Comparison of ENCODE assay signal across 8 cellular contexts in genomic region chr6:107712523-107713213, GRCh38.
DNase-seq lines count a peak whose midpoint lies in the region; ATAC-seq lines count a peak whose summit lies in the region.

No MANE protein-coding gene starts in this region.

- ATAC-seq in HG02798 (IDR thresholded peaks at IDR 0.05; ENCODE audit: poor library complexity, unreplicated experiment): peak; percentile 38
- no peak for ATAC-seq in memory B cell (ENCODE audit: low read depth)
- no peak for ATAC-seq in HG02870 (IDR thresholded peaks at IDR 0.05; ENCODE audit: unreplicated experiment)
- ATAC-seq in HG03196 (IDR thresholded peaks at IDR 0.05; ENCODE audit: unreplicated experiment): no peak
- no peak for ATAC-seq in HG02763 (IDR thresholded peaks at IDR 0.05; ENCODE audit: unreplicated experiment)

- CTCF ChIA-PET in activated naive CD4-positive, alpha-beta T cell treated with anti-CD3 and anti-CD28 coated beads, Interleukin-2, amount 10 ng/mL, durations not matched to agents 7 days and 5 days (lab: Charles Lee): interaction anchor here (0.6 to 2.2 kb wide), 10 partner anchors 8 to 395 kb away, joined by 3 to 11 read pairs (median 5); partner anchors contain the start of gene SCML4

- peak; percentile 25 for DNase-seq in AG20443 (ENCODE audit: low spot score)
- no peak for DNase-seq in activated naive CD4-positive, alpha-beta T cell treated with anti-CD3 and anti-CD28 coated beads, Interleukin-2, amount 10 ng/mL, durations not matched to agents 7 days and 5 days
- no peak for DNase-seq in memory B cell (ENCODE audit: low spot score in 2 of 2)
- DNase-seq in NCI-H2171 treated with DMSO at 0.1 percent for 48 hours (lab: John Stamatoyannopoulos, UW): no peak

- H3K27me3 Mint-ChIP-seq in activated naive CD4-positive, alpha-beta T cell treated with anti-CD3 and anti-CD28 coated beads, Interleukin-2, amount 10 ng/mL, durations not matched to agents 7 days and 5 days: no peaks in the 10 kb centered on the region
- no peaks in the 10 kb centered on the region for H3K27me3 Mint-ChIP-seq in memory B cell

- H3K4me1 Mint-ChIP-seq in activated naive CD4-positive, alpha-beta T cell treated with anti-CD3 and anti-CD28 coated beads, Interleukin-2, amount 10 ng/mL, durations not matched to agents 7 days and 5 days: peaks cover 69% of the 10 kb centered on the region
- H3K4me1 Mint-ChIP-seq in memory B cell: peaks cover 30% of the 10 kb centered on the region

- H3K27ac Mint-ChIP-seq in activated naive CD4-positive, alpha-beta T cell treated with anti-CD3 and anti-CD28 coated beads, Interleukin-2, amount 10 ng/mL, durations not matched to agents 7 days and 5 days: peak overlapping the region; percentile 86
- H3K27ac Mint-ChIP-seq in memory B cell: no peak overlapping the region

- H3K9me3 Mint-ChIP-seq in activated naive CD4-positive, alpha-beta T cell treated with anti-CD3 and anti-CD28 coated beads, Interleukin-2, amount 10 ng/mL, durations not matched to agents 7 days and 5 days: peaks cover 6% of the 10 kb centered on the region
- no peaks in the 10 kb centered on the region for H3K9me3 Mint-ChIP-seq in memory B cell

- peaks cover 41% of the 10 kb centered on the region for H3K36me3 Mint-ChIP-seq in activated naive CD4-positive, alpha-beta T cell treated with anti-CD3 and anti-CD28 coated beads, Interleukin-2, amount 10 ng/mL, durations not matched to agents 7 days and 5 days
- peaks cover 3% of the 10 kb centered on the region for H3K36me3 Mint-ChIP-seq in memory B cell

- H3K4me3 Mint-ChIP-seq in activated naive CD4-positive, alpha-beta T cell treated with anti-CD3 and anti-CD28 coated beads, Interleukin-2, amount 10 ng/mL, durations not matched to agents 7 days and 5 days: peak overlapping the region; percentile 48
- H3K4me3 Mint-ChIP-seq in memory B cell: peak overlapping the region; percentile 50
